In genomic region chr3:15428539-15428938, GRCh38 we compare ENCODE assay signal across 8 cellular contexts. TPM values are rescaled to one million over a fixed set of nuclear protein-coding genes. Genes with fewer than 3 reads are reported as not detected.
DNase-seq lines count a peak whose midpoint lies in the region; ATAC-seq, FAIRE-seq and TF ChIP-seq lines count a peak whose summit lies in the region.

No MANE protein-coding gene starts in this region.

- no peak for TF ChIP-seq EP300 in upper lobe of left lung (IDR thresholded peaks at IDR 0.05)

- H2AFZ ChIP-seq in OCI-LY3 (ENCODE audit: low read depth, low read length) = no peak overlapping the region

- no peak overlapping the region for H2BK120ac ChIP-seq in mesendoderm (ENCODE audit: low read depth, low read length)

- peak overlapping the region; percentile 95 for H3K4me3 ChIP-seq in GM12865 (ENCODE audit: low read depth, low read length)
- peak overlapping the region; percentile 81 for H3K4me3 ChIP-seq in OCI-LY3 (ENCODE audit: low read length)
- peak overlapping the region; percentile 95 to 99 for H3K4me3 ChIP-seq in cardiac fibroblast (replicated peaks in 1 of 2; ENCODE audit: low read depth in 2 of 2, low read length in 2 of 2)
- H3K4me3 ChIP-seq in mesendoderm (ENCODE audit: low read length) = peak overlapping the region; percentile 96
- peak overlapping the region; percentile 54 to 86 (median 71) for H3K4me3 ChIP-seq in upper lobe of left lung

- H3K4me1 ChIP-seq in OCI-LY3 (ENCODE audit: low read length) (peaks cover 20% of the 10 kb centered on the region), mesendoderm (ENCODE audit: control insufficient read depth, low read depth, low read length) (peaks cover 4% of the 10 kb centered on the region), upper lobe of left lung (peaks cover 18 to 52% (median 26%) of the 10 kb centered on the region in 4 donors)

- peak overlapping the region; percentile 73 for H3K9ac ChIP-seq in OCI-LY3 (ENCODE audit: low read length)
- peak overlapping the region; percentile 95 for H3K9ac ChIP-seq in mesendoderm (ENCODE audit: low read length)

- H3K27me3 ChIP-seq in OCI-LY3 (ENCODE audit: low read depth, low read length) (no peaks in the 10 kb centered on the region), mesendoderm (ENCODE audit: insufficient read depth, low read length, poor library complexity) (no peaks in the 10 kb centered on the region), upper lobe of left lung (no peaks in the 10 kb centered on the region)

- no peak for FAIRE-seq in HTR-8/SVneo (lab: Jason Lieb, UNC)

- H2BK15ac ChIP-seq in mesendoderm (replicated peaks; ENCODE audit: low read depth) = no peak overlapping the region

- no peak for TF ChIP-seq CTCF in GM12865 (IDR thresholded peaks at IDR 0.05; ENCODE audit: insufficient read depth, low read depth, low read length, missing control alignments)
- TF ChIP-seq CTCF in OCI-LY3 (IDR thresholded peaks at IDR 0.05; ENCODE audit: low read depth, low read length) = no peak
- TF ChIP-seq CTCF in cardiac fibroblast (IDR thresholded peaks at IDR 0.05; ENCODE audit: low read depth, low read length) = no peak
- no peak for TF ChIP-seq CTCF in upper lobe of left lung (IDR thresholded peaks at IDR 0.05)

- H3K9me3 ChIP-seq in OCI-LY3 (ENCODE audit: insufficient read depth, low read length) (no peaks in the 10 kb centered on the region), upper lobe of left lung (no peaks in the 10 kb centered on the region)

- DNase-seq in GM12865 (ENCODE audit: low read depth) (peak; percentile 12), cardiac fibroblast (ENCODE audit: low read depth in 2 of 2) (peak; percentile 56 to 85), mesendoderm (peak; percentile 44), upper lobe of left lung (no peak), HTR-8/SVneo (ENCODE audit: insufficient read length, low spot score) (no peak), NCI-H2081 (lab: John Stamatoyannopoulos, UW) (no peak)

- no peak overlapping the region for H2BK5ac ChIP-seq in mesendoderm (ENCODE audit: low read length)

- no peak overlapping the region for H3K18ac ChIP-seq in mesendoderm (ENCODE audit: low read length)

- H4K8ac ChIP-seq in mesendoderm (ENCODE audit: low read depth, low read length) = no peak overlapping the region

- H3K4me2 ChIP-seq in OCI-LY3 (ENCODE audit: low read length) = peak overlapping the region; percentile 90
- peak overlapping the region; percentile 95 for H3K4me2 ChIP-seq in mesendoderm (ENCODE audit: low read length)

- no peak overlapping the region for H4K5ac ChIP-seq in mesendoderm (ENCODE audit: low read length)

- TF ChIP-seq POLR2A in upper lobe of left lung (IDR thresholded peaks at IDR 0.05) = peak in 1 of 4 donors; percentile 53

- peak; percentile 34 to 74 for ATAC-seq in upper lobe of left lung (ENCODE audit: low FRiP score in 2 of 2)
- ATAC-seq in GM21515 (IDR thresholded peaks at IDR 0.05; ENCODE audit: unreplicated experiment) = no peak

- peak overlapping the region; percentile 87 for H3K56ac ChIP-seq in mesendoderm (ENCODE audit: low read length)

- no CpG with 5 or more reads among the region's 9 CpGs for WGBS in mesendoderm (ENCODE audit: extremely low coverage, insufficient coverage, low lambda C conversion rate)
- 15 to 20% methylated on average over 9 of the region's 9 CpGs for WGBS in upper lobe of left lung, 2 donors

- H3K27ac ChIP-seq in OCI-LY3 (ENCODE audit: low read length) (no peak overlapping the region), mesendoderm (ENCODE audit: low read depth, low read length) (no peak overlapping the region), upper lobe of left lung (peak overlapping the region in 2 of 4 donors; percentile 91 to 92)

- H3K23ac ChIP-seq in mesendoderm (ENCODE audit: low read length) = no peak overlapping the region

- H4K20me1 ChIP-seq in OCI-LY3 (ENCODE audit: insufficient read depth, low read length) = peaks cover 10% of the 10 kb centered on the region; the same call in 1 of the 2 replicates

- peaks cover 27% of the 10 kb centered on the region for H3K79me1 ChIP-seq in mesendoderm (ENCODE audit: low read length)

- peaks cover 48% of the 10 kb centered on the region for H3K79me2 ChIP-seq in OCI-LY3 (ENCODE audit: low read length)
- peaks cover 26% of the 10 kb centered on the region for H3K79me2 ChIP-seq in mesendoderm (ENCODE audit: control insufficient read depth, insufficient read depth, low read length)

- no peak overlapping the region for H3K4ac ChIP-seq in mesendoderm (ENCODE audit: low read depth, low read length)

- H2AK5ac ChIP-seq in mesendoderm (ENCODE audit: low read length) = no peak overlapping the region

- H3K36me3 ChIP-seq in OCI-LY3 (replicated peaks; ENCODE audit: low read depth, low read length) = peaks cover 30% of the 10 kb centered on the region
- peaks cover 5% of the 10 kb centered on the region for H3K36me3 ChIP-seq in mesendoderm (ENCODE audit: control insufficient read depth, insufficient read depth, low read length)
- H3K36me3 ChIP-seq in upper lobe of left lung = peaks cover 0 to 46% (median 14%) of the 10 kb centered on the region in 4 donors

RNA-seq across cellular contexts. Expression of gene EAF1, which starts 1.1 kb away (rescaled TPM):
- polyA plus RNA-seq in mesendoderm (2013, experiment 1 of 2) = 21.1 TPM
- polyA plus RNA-seq in mesendoderm (2013, experiment 2 of 2) = 20.6 TPM
- 10 to 100 TPM; 21.1 to 45.1 (median 31.7) TPM for total RNA-seq in upper lobe of left lung

RNA-seq across cellular contexts. Expression of gene METTL6, which starts 1.2 kb away (rescaled TPM):
- 19.8 TPM for polyA plus RNA-seq in mesendoderm (2013, experiment 1 of 2)
- 20.5 TPM for polyA plus RNA-seq in mesendoderm (2013, experiment 2 of 2)
- total RNA-seq in upper lobe of left lung = 10 to 100 TPM; 10.5 to 20.7 (median 13.9) TPM

Comparison
In these comparisons a context has a peak if more than half of its experiments do, and no peak if none do; other contexts are left out.
1. DNase-seq: peak in GM12865 (single experiment), cardiac fibroblast (2 of 2) and mesendoderm (single experiment); none in upper lobe of left lung (0 of 2), HTR-8/SVneo (single experiment) and NCI-H2081 (0 of 2).
2. Peak in every context shown above with its lines, with median percentiles within 50 percentile points of each other: H3K4me3 ChIP-seq.